ENCODE assay signal across 1 cellular context in genomic region chr4:73874386-73874785, GRCh38.
TF ChIP-seq lines count a peak whose summit lies in the region.

No MANE protein-coding gene starts in this region.

TF ChIP-seq in H1, 55 proteins besides CTCF, POLR2A, EP300 and RAD21:
- no peak for TF ChIP-seq SIX5 (IDR thresholded peaks at IDR 0.05; ENCODE audit: low read depth, low read length)
- TF ChIP-seq TAF1 (IDR thresholded peaks at IDR 0.05; ENCODE audit: low read depth, low read length) = no peak
- no peak for TF ChIP-seq YY1 (IDR thresholded peaks at IDR 0.05; ENCODE audit: low read depth, low read length)
